9 cellular contexts compared by ENCODE assay signal in genomic region chr1:167819849-167820683, GRCh38.
DNase-seq lines count a peak whose midpoint lies in the region; ATAC-seq and TF ChIP-seq lines count a peak whose summit lies in the region.
"Had no signal": no experiment of that assay in that cellular context is flagged by ENCODE, and none has a peak within 500 bp of the region (broad histone marks: within the 10 kb centered on the region; RNA-seq: fewer than 3 reads in every experiment).

No MANE protein-coding gene starts in this region.

- peak in 3 of 56 donors; percentile 15 to 18 (median 16) for TF ChIP-seq CTCF in dorsolateral prefrontal cortex (IDR thresholded peaks at IDR 0.05 in 54 of 56, conservative IDR thresholded peaks at IDR 0.05 in 2 of 56; ENCODE audit: low read depth in 1 of 56, partially characterized antibody in 56 of 56)

- DNase-seq in NCI-H82 (lab: John Stamatoyannopoulos, UW) = peak; percentile 22
- DNase-seq in NCI-H82 treated with DMSO at 0.1 percent for 48 hours (lab: John Stamatoyannopoulos, UW; ENCODE audit: unreplicated experiment) = no peak
- DNase-seq in HK-2 (ENCODE audit: unreplicated experiment) = peak; percentile 95
- DNase-seq in T-helper 2 cell treated with Interferon-gamma antibody and Interleukin-4, amounts not matched to agents 5 μg/mL and 100 μg/mL, for 36 hours (ENCODE audit: low spot score) = peak; percentile 26
- peak; percentile 18 to 71 (median 42) for DNase-seq in dorsolateral prefrontal cortex
- DNase-seq in left lobe of liver (ENCODE audit: low spot score) = peak; percentile 79
- DNase-seq in stimulated activated CD4-positive, alpha-beta T cell treated with anti-CD3 and anti-CD28 coated beads, Interleukin-2, amount 100 ng/mL, for 24 hours = peak; percentile 20 to 52
- no peak for DNase-seq in activated gamma-delta T cell (lab: John Stamatoyannopoulos, UW)

- H3K27me3 Mint-ChIP-seq in T-helper 2 cell treated with Interferon-gamma antibody and Interleukin-4, amounts not matched to agents 5 μg/mL and 100 μg/mL, for 36 hours (ENCODE audit: low read depth) = peaks cover 23% of the 10 kb centered on the region

- H3K4me3 Mint-ChIP-seq in T-helper 2 cell treated with Interferon-gamma antibody and Interleukin-4, amounts not matched to agents 5 μg/mL and 100 μg/mL, for 36 hours = peak overlapping the region; percentile 70

- ATAC-seq in left lobe of liver = peak; percentile 98

- H3K9me3 Mint-ChIP-seq in T-helper 2 cell treated with Interferon-gamma antibody and Interleukin-4, amounts not matched to agents 5 μg/mL and 100 μg/mL, for 36 hours = peaks cover 10% of the 10 kb centered on the region

- peaks cover 8% of the 10 kb centered on the region for H3K4me1 Mint-ChIP-seq in T-helper 2 cell treated with Interferon-gamma antibody and Interleukin-4, amounts not matched to agents 5 μg/mL and 100 μg/mL, for 36 hours (ENCODE audit: low read depth)

- H3K27me3 ChIP-seq in dorsolateral prefrontal cortex = no peaks in the 10 kb centered on the region
- H3K27me3 ChIP-seq: BLaER1 treated with 17β-estradiol and CSF1 and Interleukin-3, amounts not matched to agents 10 nM and 100 nM had no signal

- H3K27ac ChIP-seq in dorsolateral prefrontal cortex = peak overlapping the region in 23 of 59 donors; percentile 2 to 71 (median 46)
- H3K27ac ChIP-seq: BLaER1 treated with 17β-estradiol and CSF1 and Interleukin-3, amounts not matched to agents 10 nM and 100 nM had no signal

- H3K27ac Mint-ChIP-seq in T-helper 2 cell treated with Interferon-gamma antibody and Interleukin-4, amounts not matched to agents 5 μg/mL and 100 μg/mL, for 36 hours = peak overlapping the region; percentile 23

- H3K36me3 Mint-ChIP-seq in T-helper 2 cell treated with Interferon-gamma antibody and Interleukin-4, amounts not matched to agents 5 μg/mL and 100 μg/mL, for 36 hours (ENCODE audit: low read depth) = no peaks in the 10 kb centered on the region

- H3K4me3 ChIP-seq in dorsolateral prefrontal cortex = peak overlapping the region; percentile 11 to 68 (median 49)
- H3K4me3 ChIP-seq: BLaER1 treated with 17β-estradiol and CSF1 and Interleukin-3, amounts not matched to agents 10 nM and 100 nM had no signal

- intact Hi-C loops in dorsolateral prefrontal cortex (cut with DNase I) = no loop called here

Comparison
In these comparisons a context has a peak if more than half of its experiments do, and no peak if none do; other contexts are left out.
1. DNase-seq: peak in NCI-H82 (single experiment), HK-2 (single experiment), T-helper 2 cell treated with Interferon-gamma antibody and Interleukin-4, amounts not matched to agents 5 μg/mL and 100 μg/mL, for 36 hours (single experiment), dorsolateral prefrontal cortex (10 of 10), left lobe of liver (single experiment) and stimulated activated CD4-positive, alpha-beta T cell treated with anti-CD3 and anti-CD28 coated beads, Interleukin-2, amount 100 ng/mL, for 24 hours (2 of 2); none in NCI-H82 treated with DMSO at 0.1 percent for 48 hours (single experiment) and activated gamma-delta T cell (single experiment).